9 cellular contexts compared by ENCODE assay signal in genomic region chr11:58958500-58958899, GRCh38. TPM values are rescaled to one million over a fixed set of nuclear protein-coding genes. Genes with fewer than 3 reads are reported as not detected.
DNase-seq lines count a peak whose midpoint lies in the region; ATAC-seq and TF ChIP-seq lines count a peak whose summit lies in the region.
"Had no signal": no experiment of that assay in that cellular context is flagged by ENCODE, and none has a peak within 500 bp of the region (broad histone marks: within the 10 kb centered on the region; RNA-seq: fewer than 3 reads in every experiment).

No MANE protein-coding gene starts in this region.

- ATAC-seq in HG03571 (IDR thresholded peaks at IDR 0.05; ENCODE audit: unreplicated experiment), result no peak

- H3K9me3 ChIP-seq in SK-N-SH, result no peaks in the 10 kb centered on the region
- H3K9me3 ChIP-seq in effector memory CD4-positive, alpha-beta T cell (ENCODE audit: control insufficient read depth, low read length), result no peaks in the 10 kb centered on the region

- no peak overlapping the region for H3K9ac ChIP-seq in SK-N-SH

- CTCF ChIA-PET in SK-N-SH (lab: Yijun Ruan, JAX), result interaction anchor here (0.7 to 1.8 kb wide), 3 partner anchors 31 to 178 kb away, joined by 3 to 6 read pairs (median 3); no protein-coding TSS in a partner anchor

- no peaks in the 10 kb centered on the region for H3K4me1 ChIP-seq in SK-N-SH (ENCODE audit: control insufficient read depth in 1 of 2, insufficient read depth in 2 of 2, low read depth in 1 of 2, low read length in 1 of 2)
- no peaks in the 10 kb centered on the region for H3K4me1 ChIP-seq in effector memory CD4-positive, alpha-beta T cell (ENCODE audit: control insufficient read depth, insufficient read depth, low read length, poor library complexity, severe bottlenecking)

- no peak overlapping the region for H3K4me3 ChIP-seq in HFF-Myc (replicated peaks; ENCODE audit: low read depth, low read length)
- H3K4me3 ChIP-seq in SK-N-SH (ENCODE audit: low read depth in 2 of 2, low read length in 1 of 2), result no peak overlapping the region
- no peak overlapping the region for H3K4me3 ChIP-seq in epithelial cell of proximal tubule (ENCODE audit: low read depth, low read length)
- H3K4me3 ChIP-seq in effector memory CD4-positive, alpha-beta T cell (ENCODE audit: insufficient read depth, low read depth, low read length, poor library complexity, severe bottlenecking), result no peak overlapping the region
- H3K4me3 ChIP-seq: SK-N-MC had no signal

- no peaks in the 10 kb centered on the region for H3K36me3 ChIP-seq in SK-N-SH (replicated peaks in 1 of 2; ENCODE audit: control insufficient read depth in 1 of 2, insufficient read depth in 2 of 2, low read length in 1 of 2)
- no peaks in the 10 kb centered on the region for H3K36me3 ChIP-seq in effector memory CD4-positive, alpha-beta T cell (ENCODE audit: control insufficient read depth, insufficient read depth, low read length)

- TF ChIP-seq CTCF in GM12872 (IDR thresholded peaks at IDR 0.05; ENCODE audit: insufficient read depth, low read depth, low read length) (peak; percentile 60), HFF-Myc (IDR thresholded peaks at IDR 0.05; ENCODE audit: low read depth, low read length, missing control alignments) (peak; percentile 37), SK-N-SH (IDR thresholded peaks at IDR 0.05) (peak; percentile 45), epithelial cell of proximal tubule (conservative IDR thresholded peaks at IDR 0.05; ENCODE audit: low read depth, low read length) (peak; percentile 67)

- H2AFZ ChIP-seq in SK-N-SH (ENCODE audit: low read depth), result no peak overlapping the region

- TF ChIP-seq EP300 in SK-N-SH (IDR thresholded peaks at IDR 0.05; ENCODE audit: borderline replicate concordance in 1 of 2, low read depth in 1 of 2, low read length in 1 of 2), result no peak

- H3F3A ChIP-seq in SK-N-SH (replicated peaks; ENCODE audit: insufficient read depth), result no peaks in the 10 kb centered on the region

- no peaks in the 10 kb centered on the region for H4K20me1 ChIP-seq in SK-N-SH (ENCODE audit: insufficient read depth)

- H3K27me3 ChIP-seq in SK-N-SH (ENCODE audit: insufficient read depth), result peaks cover 11% of the 10 kb centered on the region; the same call in 1 of the 2 replicates
- no peaks in the 10 kb centered on the region for H3K27me3 ChIP-seq in effector memory CD4-positive, alpha-beta T cell (replicated peaks; ENCODE audit: control insufficient read depth, insufficient read depth, low read length, poor library complexity, severe bottlenecking)

- no peaks in the 10 kb centered on the region for H3K9me2 ChIP-seq in SK-N-SH

- H3K4me2 ChIP-seq in SK-N-SH, result no peak overlapping the region

- DNase-seq in HFF-Myc (ENCODE audit: extremely low read depth, low read depth), result no peak
- peak; percentile 24 for DNase-seq in SK-N-SH
- DNase-seq in epithelial cell of proximal tubule (ENCODE audit: low read depth), result no peak
- peak; percentile 59 for DNase-seq in stimulated activated CD4-positive, alpha-beta T cell treated with anti-CD3 and anti-CD28 coated beads, Interleukin-15, amount 100 ng/mL, for 24 hours
- no peak for DNase-seq in effector memory CD4-positive, alpha-beta T cell
- DNase-seq in DMS114 treated with DMSO at 0.1 percent for 48 hours (lab: John Stamatoyannopoulos, UW; ENCODE audit: unreplicated experiment), result no peak

- no peak for TF ChIP-seq RAD21 in SK-N-SH (IDR thresholded peaks at IDR 0.05; ENCODE audit: low read length)

- 5% methylated on average over 2 of the region's 2 CpGs for WGBS in SK-N-SH (ENCODE audit: low lambda C conversion rate)

- no peak overlapping the region for H3K27ac ChIP-seq in SK-N-SH (ENCODE audit: low read depth in 2 of 2, low read length in 1 of 2)
- no peak overlapping the region for H3K27ac ChIP-seq in effector memory CD4-positive, alpha-beta T cell (ENCODE audit: insufficient read depth, low read length, poor library complexity, severe bottlenecking)
- H3K27ac ChIP-seq: SK-N-MC had no signal

- H3K79me2 ChIP-seq in SK-N-SH (ENCODE audit: insufficient read depth), result no peaks in the 10 kb centered on the region

- POLR2A ChIA-PET in SK-N-SH (lab: Yijun Ruan, JAX), result no interaction called here

TF ChIP-seq in SK-N-SH, 30 proteins besides CTCF, POLR2A, EP300 and RAD21 (continues in another document):
- TF ChIP-seq MXI1 (IDR thresholded peaks at IDR 0.05; ENCODE audit: low read depth, low read length) (no peak), RFX5 (IDR thresholded peaks at IDR 0.05; ENCODE audit: low read length) (no peak), FOSL2 (IDR thresholded peaks at IDR 0.05; ENCODE audit: borderline replicate concordance, low read depth) (no peak), MEF2A (IDR thresholded peaks at IDR 0.05; ENCODE audit: borderline replicate concordance, low read depth) (no peak), REST (IDR thresholded peaks at IDR 0.05; ENCODE audit: low read depth, low read length) (no peak), IRF3 (IDR thresholded peaks at IDR 0.05; ENCODE audit: low read depth, low read length) (no peak), PBX3 (IDR thresholded peaks at IDR 0.05) (no peak), GATA2 (CRISPR knock-in tag; IDR thresholded peaks at IDR 0.05) (no peak), SMC3 (IDR thresholded peaks at IDR 0.05; ENCODE audit: low read depth, low read length) (no peak), TAF1 (IDR thresholded peaks at IDR 0.05; ENCODE audit: borderline replicate concordance, low read depth, low read length) (no peak), USF1 (IDR thresholded peaks at IDR 0.05; ENCODE audit: borderline replicate concordance, low read depth) (no peak), FOXM1 (IDR thresholded peaks at IDR 0.05; ENCODE audit: low read depth) (no peak), SIN3A (IDR thresholded peaks at IDR 0.05; ENCODE audit: borderline replicate concordance, low read depth, low read length) (no peak), USF2 (IDR thresholded peaks at IDR 0.05; ENCODE audit: borderline replicate concordance, low read depth, low read length) (no peak), NRF1 (IDR thresholded peaks at IDR 0.05; ENCODE audit: low read depth, low read length) (no peak)

RNA-seq across cellular contexts. Expression of gene GLYATL1, which starts 19.2 kb away (rescaled TPM):
- 0.21 and 0.29 TPM in 2 replicates for polyA plus RNA-seq in SK-N-SH (2012; rRNA removed)
- 0.01 and 0.09 TPM in 2 replicates for polyA plus RNA-seq in SK-N-SH (2012; cell fraction: cytosol; rRNA removed)
- polyA plus RNA-seq in SK-N-SH (2012; cell fraction: nucleus; rRNA removed), result 0.07 and 0.42 TPM in 2 replicates
- total RNA-seq in epithelial cell of proximal tubule, result 1.7 and 5.0 TPM in 2 replicates

Comparison
In these comparisons a context has a peak if more than half of its experiments do, and no peak if none do; other contexts are left out.
1. DNase-seq: peak in SK-N-SH (single experiment) and stimulated activated CD4-positive, alpha-beta T cell treated with anti-CD3 and anti-CD28 coated beads, Interleukin-15, amount 100 ng/mL, for 24 hours (single experiment); none in HFF-Myc (single experiment), epithelial cell of proximal tubule (single experiment), effector memory CD4-positive, alpha-beta T cell (0 of 3) and DMS114 treated with DMSO at 0.1 percent for 48 hours (single experiment).
2. Peak in every context shown above with its lines, with median percentiles within 50 percentile points of each other: CTCF ChIP-seq.